28 cellular contexts compared by ENCODE assay signal in the genomic region with DNA sequence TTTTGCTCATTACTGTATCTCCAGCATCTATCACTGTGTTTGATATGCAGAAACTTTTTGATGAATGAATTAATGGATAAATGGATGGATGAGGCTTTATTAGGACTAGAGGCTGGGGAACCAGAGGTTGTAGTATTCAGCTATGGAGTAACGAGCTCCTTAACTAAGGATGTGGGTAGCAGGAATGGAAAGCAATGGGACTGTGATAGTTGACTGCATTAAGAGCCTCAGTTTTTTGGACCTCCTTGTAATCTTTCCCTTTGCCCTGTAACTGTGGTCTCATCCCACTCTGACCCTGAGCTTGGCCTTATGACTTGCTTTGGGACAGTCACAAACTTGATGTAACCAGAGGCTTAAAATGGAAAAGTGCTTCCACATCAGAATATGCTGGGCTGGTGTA.
"Had no signal": no experiment of that assay in that cellular context is flagged by ENCODE, and none has a peak within 500 bp of the region (broad histone marks: within the 10 kb centered on the region; RNA-seq: fewer than 3 reads in every experiment).

No MANE protein-coding gene starts in this region.

- H3K27me3 Mint-ChIP-seq: stimulated activated naive CD8-positive, alpha-beta T cell treated with anti-CD3 and anti-CD28 coated beads, Interleukin-15, amount 100 ng/mL, for 72 hours had no signal

- H2AFZ ChIP-seq: hepatocyte had no signal

- H3K27me3 ChIP-seq: foreskin keratinocyte, gastroesophageal sphincter, hepatocyte, neutrophil, pancreas, right lobe of liver, transverse colon, upper lobe of right lung, uterus had no signal

- H3K27ac Mint-ChIP-seq: stimulated activated naive CD8-positive, alpha-beta T cell treated with anti-CD3 and anti-CD28 coated beads, Interleukin-15, amount 100 ng/mL, for 72 hours had no signal

- H3K4me2 ChIP-seq: hepatocyte had no signal

- FAIRE-seq: endothelial cell of umbilical vein, islet of Langerhans, pancreas, small intestine had no signal

- H3K36me3 Mint-ChIP-seq: naive thymus-derived CD8-positive, alpha-beta T cell had no signal

- H3K79me2 ChIP-seq: hepatocyte had no signal

- H3K4me1 ChIP-seq: lower lobe of right lung, pancreas, right lobe of liver, suprapubic skin, upper lobe of right lung, uterus had no signal

- H3K9me3 ChIP-seq: esophagus muscularis mucosa, gastroesophageal sphincter, heart left ventricle, lower lobe of right lung, neutrophil, pancreas, right lobe of liver, suprapubic skin, transverse colon, upper lobe of right lung, uterus had no signal

- H3K36me3 ChIP-seq: esophagus muscularis mucosa, gastroesophageal sphincter, heart left ventricle, lower lobe of right lung, neutrophil, pancreas, right lobe of liver, suprapubic skin, transverse colon, upper lobe of right lung, uterus had no signal

- H3K27ac ChIP-seq: coronary artery, esophagus muscularis mucosa, foreskin keratinocyte, gastroesophageal sphincter, heart left ventricle, hepatocyte, lower lobe of right lung, neutrophil, pancreas, right lobe of liver, suprapubic skin, transverse colon, upper lobe of right lung, uterus had no signal

- H3K4me3 ChIP-seq: coronary artery, esophagus muscularis mucosa, gastroesophageal sphincter, heart left ventricle, hepatocyte, lower lobe of right lung, pancreas, right lobe of liver, suprapubic skin, transverse colon, upper lobe of right lung, uterus had no signal

- DNase-seq: dermis blood vessel endothelial cell; effector memory CD4-positive, alpha-beta T cell; foreskin keratinocyte; heart left ventricle; kidney glomerular epithelial cell; left ventricle myocardium superior; lower lobe of right lung; naive thymus-derived CD8-positive, alpha-beta T cell; pancreas; retina; right lobe of liver; small intestine; stimulated activated CD4-positive, alpha-beta T cell treated with anti-CD3 and anti-CD28 coated beads, Interleukin-15, amount 100 ng/mL, for 24 hours; stimulated activated CD4-positive, alpha-beta T cell treated with anti-CD3 and anti-CD28 coated beads, Interleukin-2, amount 100 ng/mL, for 48 hours; stimulated activated naive CD4-positive, alpha-beta T cell; stimulated activated naive CD8-positive, alpha-beta T cell treated with anti-CD3 and anti-CD28 coated beads, Interleukin-15, amount 100 ng/mL, for 72 hours; transverse colon; upper lobe of right lung; uterus had no signal

- H3K9me3 Mint-ChIP-seq: naive thymus-derived CD8-positive, alpha-beta T cell; neural crest cell; stimulated activated naive CD8-positive, alpha-beta T cell treated with anti-CD3 and anti-CD28 coated beads, Interleukin-15, amount 100 ng/mL, for 72 hours had no signal

- H3K4me3 Mint-ChIP-seq: neural crest cell; stimulated activated naive CD8-positive, alpha-beta T cell treated with anti-CD3 and anti-CD28 coated beads, Interleukin-15, amount 100 ng/mL, for 72 hours had no signal

- ATAC-seq: foreskin keratinocyte; gastroesophageal sphincter; heart left ventricle; left ventricle myocardium superior; lower lobe of right lung; naive thymus-derived CD8-positive, alpha-beta T cell; pancreas; right lobe of liver; stimulated activated naive CD8-positive, alpha-beta T cell treated with anti-CD3 and anti-CD28 coated beads, Interleukin-15, amount 100 ng/mL, for 72 hours; upper lobe of right lung had no signal
